In the genomic region with DNA sequence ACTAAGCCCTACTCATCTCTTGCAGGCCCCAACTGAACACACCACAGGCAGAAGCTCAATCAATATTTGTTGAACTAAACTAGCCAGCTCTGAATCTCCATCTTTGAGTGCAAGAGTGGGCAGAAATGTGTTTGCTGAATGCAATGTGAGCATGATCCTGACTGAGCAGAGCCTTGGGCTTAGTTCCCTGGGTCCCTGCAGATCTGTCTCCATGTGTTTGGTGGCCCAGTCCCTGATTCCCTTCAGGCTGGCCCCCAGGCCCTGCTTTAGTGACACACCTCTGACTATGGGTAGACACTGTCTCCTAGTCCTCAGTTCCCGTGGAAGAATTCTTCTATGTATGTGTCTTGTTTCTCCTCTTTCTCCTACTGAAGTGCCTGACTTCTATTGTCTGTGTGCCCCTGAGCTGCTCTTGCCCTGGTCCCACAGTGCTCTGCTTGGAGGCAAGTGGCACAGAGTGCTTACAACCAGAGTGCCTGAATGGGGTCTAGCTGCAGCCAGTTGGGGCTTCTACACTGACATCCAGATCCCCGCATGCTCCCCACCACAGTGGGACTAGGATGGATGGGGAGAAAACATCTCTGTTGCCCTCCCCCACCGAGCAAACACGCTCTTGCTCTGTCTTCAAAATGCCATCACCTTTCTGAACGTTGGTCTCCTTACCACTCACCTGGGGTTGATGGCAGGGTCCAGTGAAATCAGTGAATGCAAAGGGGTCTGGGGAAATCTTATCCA, we compare ENCODE assay signal across 17 cellular contexts. TPM values are rescaled to one million over a fixed set of nuclear protein-coding genes. Genes with fewer than 3 reads are reported as not detected.
A peak's percentile ranks its signal among the peaks of the same experiment; 100 is the strongest.
DNase-seq lines count a peak whose midpoint lies in the region; ATAC-seq and TF ChIP-seq lines count a peak whose summit lies in the region.
"Had no signal": no experiment of that assay in that cellular context is flagged by ENCODE, and none has a peak within 500 bp of the region (broad histone marks: within the 10 kb centered on the region; RNA-seq: fewer than 3 reads in every experiment).

No MANE protein-coding gene starts in this region.

- 66 to 91% (median 82%) methylated on average over 5 of the region's 5 CpGs for WGBS in heart left ventricle, 4 donors

- H3K4me1 ChIP-seq in heart left ventricle: peaks cover 0 to 13% (median 5%) of the 10 kb centered on the region in 12 donors
- peaks cover 26% of the 10 kb centered on the region; the same call in 1 of the 2 replicates for H3K4me1 ChIP-seq in iPS-20b (ENCODE audit: insufficient read depth, low read length)

- H3K36me3 ChIP-seq in heart left ventricle (peaks cover 0 to 3% (median 0%) of the 10 kb centered on the region in 9 donors), iPS-20b (ENCODE audit: insufficient read depth, low read depth, low read length) (peaks cover 3% of the 10 kb centered on the region; the same call in 1 of the 2 replicates)

- no peaks in the 10 kb centered on the region for H3K9me3 ChIP-seq in heart left ventricle
- no peaks in the 10 kb centered on the region for H3K9me3 ChIP-seq in iPS-20b (ENCODE audit: insufficient read depth, low read depth, low read length)
- H3K9me3 ChIP-seq: A549 had no signal

- no peak overlapping the region for H3K4me3 Mint-ChIP-seq in osteocyte (ENCODE audit: unreplicated experiment)
- no peak overlapping the region for H3K4me3 Mint-ChIP-seq in HFFc6

- peaks cover 0 to 28% (median 0%) of the 10 kb centered on the region in 9 donors for H3K27me3 ChIP-seq in heart left ventricle
- no peaks in the 10 kb centered on the region for H3K27me3 ChIP-seq in iPS-20b (ENCODE audit: insufficient read depth, low read length)

- no peak for ATAC-seq in heart left ventricle
- ATAC-seq in GM19035 (IDR thresholded peaks at IDR 0.05; ENCODE audit: unreplicated experiment): no peak
- ATAC-seq: A549 had no signal

- no peak for TF ChIP-seq CTCF in heart left ventricle (IDR thresholded peaks at IDR 0.05)
- no peak for TF ChIP-seq CTCF in osteocyte (IDR thresholded peaks at IDR 0.05)
- TF ChIP-seq CTCF in HFFc6 (IDR thresholded peaks at IDR 0.05): no peak

- no peak overlapping the region for H3K4me3 ChIP-seq in heart left ventricle
- H3K4me3 ChIP-seq in iPS-20b (ENCODE audit: low read length): no peak overlapping the region
- H3K4me3 ChIP-seq: A549, PC-9 had no signal

- H3K9ac ChIP-seq in iPS-20b (ENCODE audit: low read depth, low read length): peak overlapping the region; percentile 21; the same call in 1 of the 2 replicates
- H3K9ac ChIP-seq: KMS-11 had no signal

- DNase-seq in cardiac septum (ENCODE audit: low spot score) (peak; percentile 51), heart left ventricle (no peak), osteocyte (ENCODE audit: extremely low spot score, unreplicated experiment) (peak; percentile 51), caudate nucleus (lab: John Stamatoyannopoulos, UW) (no peak), activated gamma-delta T cell treated with Interleukin-2 at 50 U/mL for 16 hours (no peak), HFFc6 (no peak)
- DNase-seq: C1 segment of cervical spinal cord, DND-41, H7, NCI-H1048, NCI-H2081 treated with DMSO at 0.1 percent for 48 hours, NCI-H510A, PC-9 had no signal

- H3K27ac Mint-ChIP-seq in osteocyte (ENCODE audit: unreplicated experiment) (no peak overlapping the region), HFFc6 (no peak overlapping the region)

- H3K36me3 Mint-ChIP-seq in osteocyte (ENCODE audit: unreplicated experiment): no peaks in the 10 kb centered on the region
- H3K36me3 Mint-ChIP-seq in HFFc6 (ENCODE audit: low read depth): no peaks in the 10 kb centered on the region

- H3K27me3 Mint-ChIP-seq in osteocyte (ENCODE audit: unreplicated experiment): no peaks in the 10 kb centered on the region
- H3K27me3 Mint-ChIP-seq in HFFc6 (ENCODE audit: insufficient read depth): no peaks in the 10 kb centered on the region

- intact Hi-C loops in cardiac septum (cut with DNase I) (loop anchor here (5.0 to 10.0 kb wide), 2 partner anchors 66 to 129 kb away; no protein-coding TSS in a partner anchor), heart left ventricle (cut with DNase I) (loop anchor here in 1 of 10 donors (10.0 kb wide), 1 partner anchor 129 kb away; no protein-coding TSS in a partner anchor)

- H3K4me1 Mint-ChIP-seq in osteocyte (ENCODE audit: unreplicated experiment) (peaks cover 8% of the 10 kb centered on the region), HFFc6 (ENCODE audit: low read depth) (peaks cover 15% of the 10 kb centered on the region)

- TF ChIP-seq POLR2A in heart left ventricle (IDR thresholded peaks at IDR 0.05): no peak

- H3K9me3 Mint-ChIP-seq in osteocyte (ENCODE audit: unreplicated experiment) (peaks cover 8% of the 10 kb centered on the region), HFFc6 (no peaks in the 10 kb centered on the region)

- H3K27ac ChIP-seq in heart left ventricle (no peak overlapping the region), iPS-20b (ENCODE audit: low read length) (no peak overlapping the region), caudate nucleus (ENCODE audit: low read depth, low read length) (no peak overlapping the region)
- H3K27ac ChIP-seq: A549, KMS-11, PC-9 had no signal

RNA-seq across cellular contexts. Expression of a gene that starts 9.3 kb away (rescaled TPM):
- total RNA-seq in cardiac septum: 18.8 TPM
- 10 to 100 TPM in 8 of 9 donors, 1 to 10 TPM in 1; 7.8 to 20.1 (median 14.4) TPM for total RNA-seq in heart left ventricle
- 10 to 100 TPM in 1 of 2 donors, 1 to 10 TPM in 1; 4.3 to 17.9 TPM for polyA plus RNA-seq in heart left ventricle
- 27.8 and 29.7 TPM in 2 replicates for total RNA-seq in osteocyte
- 10 to 100 TPM; 13.3 to 18.9 (median 17.0) TPM for total RNA-seq in HFFc6 (2021; fragmentation: NEBNext Ultra II Directional; extraction: Animal tissue kit (Norgen Biotek cat#: 25700))

Comparison
In these comparisons a context has a peak if more than half of its experiments do, and no peak if none do; other contexts are left out.
1. DNase-seq: peak in cardiac septum (single experiment) and osteocyte (single experiment); none in heart left ventricle (0 of 5), caudate nucleus (0 of 61), activated gamma-delta T cell treated with Interleukin-2 at 50 U/mL for 16 hours (single experiment) and HFFc6 (single experiment).